In the genomic region with DNA sequence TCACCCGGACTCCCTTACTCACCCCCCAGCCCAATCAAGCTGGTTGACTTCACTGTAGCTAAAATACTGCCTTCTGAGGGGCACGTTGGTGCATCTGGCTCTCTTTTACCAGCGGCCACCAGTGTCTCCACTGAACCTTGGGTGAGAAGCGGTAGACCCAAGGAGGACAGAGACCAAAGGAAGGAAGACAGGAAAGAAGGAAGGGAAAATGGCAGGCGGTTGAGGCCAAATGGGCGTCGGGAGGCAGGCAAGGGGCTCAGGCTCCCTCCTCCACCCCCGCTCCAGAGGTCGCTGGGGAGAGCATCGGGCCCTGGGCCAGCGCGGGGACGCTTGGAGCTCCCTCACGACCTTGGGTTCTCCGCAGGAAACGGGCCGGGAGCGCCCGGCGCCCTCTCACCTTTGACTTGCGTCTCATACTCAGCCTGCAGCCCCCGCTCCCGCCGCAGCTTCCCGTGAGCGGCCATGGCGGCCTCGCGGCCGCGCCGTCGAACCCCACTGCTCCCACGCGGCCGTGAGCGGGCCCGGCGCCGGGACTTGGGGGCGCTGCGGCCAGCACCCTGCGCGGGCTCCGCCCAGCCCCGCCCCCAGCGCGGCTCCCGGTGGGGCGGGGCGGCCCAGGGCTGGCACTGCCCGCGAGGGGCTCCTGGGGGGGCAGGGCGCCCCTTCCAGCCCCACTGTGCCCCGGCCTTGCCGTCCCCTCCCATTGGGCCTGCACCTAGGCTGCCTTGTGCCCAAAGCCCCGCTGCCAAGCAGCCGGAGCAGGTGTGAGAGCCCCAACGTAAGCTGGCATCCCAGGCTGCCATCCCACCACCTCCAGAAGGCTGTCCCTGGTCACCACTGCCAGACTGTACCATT, we compare ENCODE assay signal across 8 cellular contexts. TPM values are rescaled to one million over a fixed set of nuclear protein-coding genes. Genes with fewer than 3 reads are reported as not detected.
DNase-seq lines count a peak whose midpoint lies in the region; ATAC-seq and TF ChIP-seq lines count a peak whose summit lies in the region.

A gene (minus strand): TSS at position 526 of the 855 bp plus-strand sequence. CDS start 62 bp downstream, at position 464.

- H3K14ac ChIP-seq in neuronal stem cell (ENCODE audit: low read length), result no peak within 1 kb of the TSS

- no CpG with 5 or more reads among the region's 59 CpGs for WGBS in neuronal stem cell (ENCODE audit: extremely low coverage in 2 of 2, insufficient read length in 2 of 2, insufficient replicate concordance in 1 of 2), 2 donors

- H3K4me3 ChIP-seq in BE2C (ENCODE audit: low read depth, low read length) (peak within 1 kb of the TSS; percentile 64), epithelial cell of proximal tubule (ENCODE audit: low read depth, low read length) (peak within 1 kb of the TSS; percentile 69), neuronal stem cell (ENCODE audit: low read length in 2 of 2) (peak within 1 kb of the TSS; percentile 64 to 67)

- DNase-seq in BE2C (no peak), epithelial cell of proximal tubule (ENCODE audit: low read depth) (no peak), neuronal stem cell (ENCODE audit: low spot score) (no peak), H4 (ENCODE audit: low spot score) (no peak), Ammon's horn (ENCODE audit: low spot score) (no peak)
- peak; percentile 22 for DNase-seq in activated CD4-positive, alpha-beta T cell treated with anti-CD3 and anti-CD28 coated beads, Interleukin-2, amount 50 U/mL, for 1 hour

- H3K27me3 ChIP-seq in BE2C (no peaks in the 10 kb centered on the region), neuronal stem cell (ENCODE audit: control insufficient read depth in 3 of 3, insufficient read depth in 3 of 3, low read depth in 1 of 3, low read length in 3 of 3) (peaks cover 0 to 37% (median 5%) of the 10 kb centered on the region in 3 experiments)

- H2BK5ac ChIP-seq in neuronal stem cell (ENCODE audit: low read length), result no peak within 1 kb of the TSS

- H4K91ac ChIP-seq in neuronal stem cell (ENCODE audit: low read depth, low read length, poor library complexity), result no peak within 1 kb of the TSS

- H2BK12ac ChIP-seq in neuronal stem cell (ENCODE audit: low read length), result peak within 1 kb of the TSS; percentile 58

- H3K9ac ChIP-seq in neuronal stem cell (ENCODE audit: low read depth, low read length, poor library complexity), result peak within 1 kb of the TSS; percentile 60

- no peaks in the 10 kb centered on the region for H3K9me3 ChIP-seq in BE2C
- no peaks in the 10 kb centered on the region for H3K9me3 ChIP-seq in neuronal stem cell (replicated peaks in 1 of 2; ENCODE audit: control insufficient read depth in 2 of 2, insufficient read depth in 1 of 2, low read depth in 1 of 2, low read length in 2 of 2)

- H3K79me1 ChIP-seq in neuronal stem cell (ENCODE audit: low read depth, low read length), result no peaks in the 10 kb centered on the region

- H2BK120ac ChIP-seq in neuronal stem cell (ENCODE audit: low read depth, low read length), result no peak within 1 kb of the TSS

- H3K18ac ChIP-seq in neuronal stem cell (ENCODE audit: low read length), result peak within 1 kb of the TSS; percentile 76

- no peak within 1 kb of the TSS for H4K8ac ChIP-seq in neuronal stem cell (ENCODE audit: low read depth, low read length)

- ATAC-seq in HG03342 (IDR thresholded peaks at IDR 0.05; ENCODE audit: unreplicated experiment) (peak; percentile 1), GM19397 (IDR thresholded peaks at IDR 0.05; ENCODE audit: unreplicated experiment) (no peak)

- no peak for TF ChIP-seq CTCF in BE2C (IDR thresholded peaks at IDR 0.05; ENCODE audit: low read depth, low read length)
- no peak for TF ChIP-seq CTCF in epithelial cell of proximal tubule (conservative IDR thresholded peaks at IDR 0.05; ENCODE audit: low read depth, low read length)

- no peak within 1 kb of the TSS for H3K27ac ChIP-seq in neuronal stem cell (replicated peaks; ENCODE audit: low read length)

- peaks cover 10% of the 10 kb centered on the region for H3K36me3 ChIP-seq in BE2C
- H3K36me3 ChIP-seq in neuronal stem cell (replicated peaks in 1 of 2; ENCODE audit: control insufficient read depth in 2 of 2, insufficient read depth in 2 of 2, low read length in 2 of 2), result peaks cover under 1 to 18% of the 10 kb centered on the region in 2 donors

- peak within 1 kb of the TSS; percentile 38 for H2AFZ ChIP-seq in neuronal stem cell (ENCODE audit: low read length)

- peaks cover 35% of the 10 kb centered on the region for H3K4me1 ChIP-seq in BE2C
- peaks cover 11 to 28% of the 10 kb centered on the region in 2 donors for H3K4me1 ChIP-seq in neuronal stem cell (ENCODE audit: control insufficient read depth in 2 of 2, insufficient read depth in 1 of 2, low read depth in 1 of 2, low read length in 2 of 2)

- peak within 1 kb of the TSS; percentile 51 for H3K4me2 ChIP-seq in neuronal stem cell (ENCODE audit: insufficient read depth, low read length, poor library complexity, severe bottlenecking)

- peak within 1 kb of the TSS; percentile 89 for H3K23ac ChIP-seq in neuronal stem cell (ENCODE audit: low read depth, low read length, poor library complexity)

- H2BK15ac ChIP-seq in neuronal stem cell (ENCODE audit: low read length), result peak within 1 kb of the TSS; percentile 37

- no peak within 1 kb of the TSS for H3K4ac ChIP-seq in neuronal stem cell (ENCODE audit: low read length)

- peak within 1 kb of the TSS; percentile 63 for H2AK5ac ChIP-seq in neuronal stem cell (ENCODE audit: low read depth, low read length)

RNA-seq across cellular contexts. Expression of the gene that starts here (rescaled TPM):
- 107 TPM for polyA plus RNA-seq in BE2C (2012; ENCODE audit: insufficient read depth, insufficient read length, low read depth)
- total RNA-seq in epithelial cell of proximal tubule, result 11.6 and 20.2 TPM in 2 replicates
- polyA plus RNA-seq in neuronal stem cell (2013, experiment 1 of 2), result 5.4 TPM
- polyA plus RNA-seq in neuronal stem cell (2013, experiment 2 of 2), result 4.9 TPM
- total RNA-seq in H4 (2014; rRNA removed; shearing (Covaris generic)), result 0.31 and 0.82 TPM in 2 replicates
